ENCODE assay signal across 1 cellular context in genomic region chr9:64450654-64451053, GRCh38.
A peak's percentile ranks its signal among the peaks of the same experiment; 100 is the strongest.
DNase-seq lines count a peak whose midpoint lies in the region; ATAC-seq lines count a peak whose summit lies in the region.
"Not testable (repeated sequence)": the region's sequence is repeated elsewhere in the genome, so short reads cannot be mapped to it uniquely, and the experiment has no call there.

No MANE protein-coding gene starts in this region.

- intact Hi-C loops in Right ventricle myocardium inferior (cut with DNase I): not testable (repeated sequence)

- ATAC-seq in Right ventricle myocardium inferior: not testable (repeated sequence)

- peak; percentile 27 for DNase-seq in Right ventricle myocardium inferior (ENCODE audit: missing footprints)
